Comparison of ENCODE assay signal across 11 cellular contexts in genomic region chr7:28405662-28406061, GRCh38. TPM values are rescaled to one million over a fixed set of nuclear protein-coding genes. Genes with fewer than 3 reads are reported as not detected.
A peak's percentile ranks its signal among the peaks of the same experiment; 100 is the strongest.
DNase-seq lines count a peak whose midpoint lies in the region; ATAC-seq and TF ChIP-seq lines count a peak whose summit lies in the region.
"Had no signal": no experiment of that assay in that cellular context is flagged by ENCODE, and none has a peak within 500 bp of the region (broad histone marks: within the 10 kb centered on the region; RNA-seq: fewer than 3 reads in every experiment).

No MANE protein-coding gene starts in this region.

- peaks cover 9% of the 10 kb centered on the region for H3F3A ChIP-seq in SK-N-SH (replicated peaks; ENCODE audit: insufficient read depth)

- H3K9me3 ChIP-seq in SK-N-SH (no peaks in the 10 kb centered on the region), fibroblast of lung (ENCODE audit: control insufficient read depth, insufficient read depth, low read depth, low read length) (no peaks in the 10 kb centered on the region), sigmoid colon (no peaks in the 10 kb centered on the region)

- no peak for ATAC-seq in GM18867 (IDR thresholded peaks at IDR 0.05; ENCODE audit: unreplicated experiment)
- no peak for ATAC-seq in GM19452 (IDR thresholded peaks at IDR 0.05; ENCODE audit: unreplicated experiment)

- 47% methylated on average over 5 of the region's 5 CpGs for WGBS in SK-N-SH (ENCODE audit: low lambda C conversion rate)
- WGBS in sigmoid colon, 2 donors = 50 to 63% methylated on average over 5 of the region's 5 CpGs

- no peak for TF ChIP-seq RAD21 in SK-N-SH (IDR thresholded peaks at IDR 0.05; ENCODE audit: low read length)

- H3K4me3 ChIP-seq in SK-N-SH (ENCODE audit: low read depth in 2 of 2, low read length in 1 of 2) = no peak overlapping the region
- H3K4me3 ChIP-seq in fibroblast of lung (replicated peaks in 1 of 4; ENCODE audit: control extremely low read depth in 1 of 4, insufficient read depth in 1 of 4, low read depth in 3 of 4, low read length in 4 of 4) = no peak overlapping the region
- H3K4me3 ChIP-seq in sigmoid colon = no peak overlapping the region

- H3K4me1 ChIP-seq in SK-N-SH (ENCODE audit: control insufficient read depth in 1 of 2, insufficient read depth in 2 of 2, low read depth in 1 of 2, low read length in 1 of 2) (peaks cover 3 to 21% of the 10 kb centered on the region in 2 experiments; a peak in 3 of 4 replicates), fibroblast of lung (ENCODE audit: control insufficient read depth, extremely low read depth, insufficient read depth, low read length) (peaks cover 15% of the 10 kb centered on the region), sigmoid colon (peaks cover 0 to 34% (median 18%) of the 10 kb centered on the region in 4 donors)

- TF ChIP-seq CTCF in SK-N-SH (IDR thresholded peaks at IDR 0.05) (no peak), fibroblast of lung (conservative IDR thresholded peaks at IDR 0.05 in 1 of 2, IDR thresholded peaks at IDR 0.05 in 1 of 2; ENCODE audit: low read depth in 1 of 2, low read length in 2 of 2) (no peak), sigmoid colon (IDR thresholded peaks at IDR 0.05) (no peak)

- H3K36me3 ChIP-seq in SK-N-SH (replicated peaks in 1 of 2; ENCODE audit: control insufficient read depth in 1 of 2, insufficient read depth in 2 of 2, low read length in 1 of 2) (no peaks in the 10 kb centered on the region), fibroblast of lung (ENCODE audit: control insufficient read depth, insufficient read depth, low read length) (no peaks in the 10 kb centered on the region), sigmoid colon (no peaks in the 10 kb centered on the region)

- no peak overlapping the region for H2AFZ ChIP-seq in SK-N-SH (ENCODE audit: low read depth)
- no peak overlapping the region for H2AFZ ChIP-seq in fibroblast of lung (ENCODE audit: low read length)

- H3K4me2 ChIP-seq in SK-N-SH (no peak overlapping the region), fibroblast of lung (ENCODE audit: extremely low read depth, insufficient read depth, low read length) (no peak overlapping the region)
- H3K4me2 ChIP-seq: KMS-11 had no signal

- H3K9ac ChIP-seq in SK-N-SH = no peak overlapping the region
- no peak overlapping the region for H3K9ac ChIP-seq in fibroblast of lung (ENCODE audit: insufficient read depth, low read length)
- H3K9ac ChIP-seq: KMS-11 had no signal

- H4K20me1 ChIP-seq in SK-N-SH (ENCODE audit: insufficient read depth) (no peaks in the 10 kb centered on the region), fibroblast of lung (ENCODE audit: control insufficient read depth, extremely low read depth, insufficient read depth, low read length) (no peaks in the 10 kb centered on the region)

- H3K79me2 ChIP-seq in SK-N-SH (ENCODE audit: insufficient read depth) = no peaks in the 10 kb centered on the region
- H3K79me2 ChIP-seq in fibroblast of lung (ENCODE audit: control insufficient read depth, insufficient read depth, low read length) = no peaks in the 10 kb centered on the region

- TF ChIP-seq EP300 in SK-N-SH (IDR thresholded peaks at IDR 0.05; ENCODE audit: borderline replicate concordance in 1 of 2, low read depth in 1 of 2, low read length in 1 of 2) = no peak
- no peak for TF ChIP-seq EP300 in sigmoid colon (IDR thresholded peaks at IDR 0.05)

- H3K9me2 ChIP-seq in SK-N-SH = no peaks in the 10 kb centered on the region

- CTCF ChIA-PET in SK-N-SH (lab: Yijun Ruan, JAX) = interaction anchor here (0.7 to 1.5 kb wide), 5 partner anchors 9 to 701 kb away, joined by 3 to 7 read pairs (median 3); no protein-coding TSS in a partner anchor

- DNase-seq in ELR (ENCODE audit: low read depth) (peak; percentile 74), SK-N-SH (no peak), fibroblast of lung (ENCODE audit: low read depth in 2 of 2) (peak; percentile 91 to 92), sigmoid colon (peak; percentile 85)
- no peak for DNase-seq in activated CD8-positive, alpha-beta memory T cell treated with anti-CD3 and anti-CD28 coated beads, Interleukin-2, amount 50 U/mL, for 4 hours
- DNase-seq in activated naive CD4-positive, alpha-beta T cell treated with anti-CD3 and anti-CD28 coated beads, Interleukin-2, amount 50 U/mL, for 16 hours = no peak
- DNase-seq: activated CD4-positive, CD25-positive, alpha-beta regulatory T cell treated with anti-CD3 and anti-CD28 coated beads, Interleukin-2, amount 50 U/mL, for 72 hours; DND-41 had no signal

- intact Hi-C loops in sigmoid colon (cut with DNase I) = loop anchor here (5.0 to 10.0 kb wide), 4 partner anchors 221 to 1201 kb away; partner anchors contain the start of genes HOXA13 and JAZF1

- H3K27me3 ChIP-seq in SK-N-SH (ENCODE audit: insufficient read depth) = no peaks in the 10 kb centered on the region
- H3K27me3 ChIP-seq in fibroblast of lung (ENCODE audit: control insufficient read depth, insufficient read depth, low read length) = no peaks in the 10 kb centered on the region
- no peaks in the 10 kb centered on the region for H3K27me3 ChIP-seq in sigmoid colon

- TF ChIP-seq POLR2A in sigmoid colon (IDR thresholded peaks at IDR 0.05) = no peak

- POLR2A ChIA-PET in SK-N-SH (lab: Yijun Ruan, JAX) = no interaction called here

- no peak overlapping the region for H3K27ac ChIP-seq in SK-N-SH (ENCODE audit: low read depth in 2 of 2, low read length in 1 of 2)
- H3K27ac ChIP-seq in fibroblast of lung (ENCODE audit: insufficient read depth, low read length) = no peak overlapping the region
- peak overlapping the region in 2 of 4 donors; percentile 44 to 52 for H3K27ac ChIP-seq in sigmoid colon
- H3K27ac ChIP-seq: KMS-11 had no signal

TF ChIP-seq in SK-N-SH, 30 proteins besides CTCF, POLR2A, EP300 and RAD21 (continues in another document):
- no peak for TF ChIP-seq FOSL2 (IDR thresholded peaks at IDR 0.05; ENCODE audit: borderline replicate concordance, low read depth)
- no peak; the same call in 1 of the 2 replicates for TF ChIP-seq PBX3 (IDR thresholded peaks at IDR 0.05)
- TF ChIP-seq YY1 (IDR thresholded peaks at IDR 0.05; ENCODE audit: low read depth) = no peak
- no peak for TF ChIP-seq MEF2A (IDR thresholded peaks at IDR 0.05; ENCODE audit: borderline replicate concordance, low read depth)
- TF ChIP-seq GABPA (IDR thresholded peaks at IDR 0.05; ENCODE audit: low read depth) = no peak
- TF ChIP-seq REST (IDR thresholded peaks at IDR 0.05; ENCODE audit: low read depth, low read length) = no peak
- no peak for TF ChIP-seq RCOR1 (IDR thresholded peaks at IDR 0.05; ENCODE audit: low read length)
- peak; percentile 15; the same call in 1 of the 2 replicates for TF ChIP-seq RXRA (IDR thresholded peaks at IDR 0.05; ENCODE audit: borderline replicate concordance, low read depth)
- TF ChIP-seq JUND (IDR thresholded peaks at IDR 0.05) = 0 out of 2 replicates have a peak, but pooled peaks have one; percentile 14
- TF ChIP-seq NFIC (IDR thresholded peaks at IDR 0.05; ENCODE audit: borderline replicate concordance) = peak; percentile 62
- no peak for TF ChIP-seq RFX5 (IDR thresholded peaks at IDR 0.05; ENCODE audit: low read length)
- TF ChIP-seq POLR2AphosphoS5 (IDR thresholded peaks at IDR 0.05; ENCODE audit: low read depth, low read length) = no peak

RNA-seq across cellular contexts. Expression of gene CREB5, which starts 6.7 kb away (rescaled TPM):
- polyA plus RNA-seq in SK-N-SH (2012; rRNA removed) (14.2 and 19.3 TPM in 2 replicates), fibroblast of lung (8.2 and 13.0 TPM in 2 replicates), sigmoid colon (1 to 10 TPM in 2 of 3 donors, under 1 TPM in 1; 0.80 to 2.4 (median 1.4) TPM)
- 7.0 and 8.3 TPM in 2 replicates for polyA plus RNA-seq in SK-N-SH (2012; cell fraction: cytosol; rRNA removed)
- 15.8 and 32.8 TPM in 2 replicates for polyA plus RNA-seq in SK-N-SH (2012; cell fraction: nucleus; rRNA removed)
- total RNA-seq in fibroblast of lung (3.1 and 28.4 TPM in 2 replicates), sigmoid colon (10 to 100 TPM in 2 of 4 donors, 1 to 10 TPM in 2; 4.6 to 42.1 (median 10.8) TPM)
- polyA plus RNA-seq in fibroblast of lung (2012) = 9.7 and 9.8 TPM in 2 replicates
- polyA minus RNA-seq in fibroblast of lung (ENCODE audit: low replicate concordance) = 32.7 TPM in 2 replicates

Comparison
In these comparisons a context has a peak if more than half of its experiments do, and no peak if none do; other contexts are left out.
1. DNase-seq: peak in ELR (single experiment), fibroblast of lung (2 of 2) and sigmoid colon (single experiment); none in SK-N-SH (single experiment), activated CD8-positive, alpha-beta memory T cell treated with anti-CD3 and anti-CD28 coated beads, Interleukin-2, amount 50 U/mL, for 4 hours (single experiment) and activated naive CD4-positive, alpha-beta T cell treated with anti-CD3 and anti-CD28 coated beads, Interleukin-2, amount 50 U/mL, for 16 hours (single experiment).